12 cellular contexts compared by ENCODE assay signal in the genomic region with DNA sequence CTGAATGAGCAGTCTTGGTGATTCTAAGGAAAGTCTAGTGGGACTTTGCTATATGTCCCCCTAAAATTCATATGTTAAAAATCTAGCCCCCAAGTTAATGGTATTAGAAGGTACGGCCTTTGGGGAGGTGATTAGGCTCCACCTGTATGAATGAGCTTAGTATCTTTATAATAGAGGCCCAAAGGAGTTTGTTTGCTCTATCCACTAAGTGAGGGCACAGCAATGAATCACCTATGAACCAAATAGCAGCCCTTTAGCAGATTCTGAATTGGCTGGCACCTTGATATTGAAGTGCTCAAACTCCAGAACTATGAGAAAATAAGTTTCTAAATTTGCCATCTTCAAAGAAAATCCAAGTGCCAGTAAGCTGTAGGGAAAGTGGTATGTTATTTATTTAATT.
"Had no signal": no experiment of that assay in that cellular context is flagged by ENCODE, and none has a peak within 500 bp of the region (broad histone marks: within the 10 kb centered on the region; RNA-seq: fewer than 3 reads in every experiment).

No MANE protein-coding gene starts in this region.

- DNase-seq: activated CD4-positive, alpha-beta T cell treated with anti-CD3 and anti-CD28 coated beads for 36 hours; activated CD4-positive, alpha-beta T cell treated with anti-CD3 and anti-CD28 coated beads, Interleukin-2, amount 50 U/mL, for 48 hours; effector CD4-positive, alpha-beta T cell; immature natural killer cell; kidney glomerular epithelial cell; naive thymus-derived CD8-positive, alpha-beta T cell; spleen; stimulated activated CD8-positive, alpha-beta memory T cell treated with anti-CD3 and anti-CD28 coated beads, Interleukin-4, amount 100 ng/mL, for 48 hours; stimulated activated naive CD4-positive, alpha-beta T cell; thyroid gland had no signal

- H3K36me3 ChIP-seq: gastroesophageal sphincter, spleen, thyroid gland, vagina had no signal

- H3K27ac ChIP-seq: spleen, thyroid gland, vagina had no signal

- H3K27me3 ChIP-seq: gastroesophageal sphincter, spleen, thyroid gland, vagina had no signal

- H3K4me3 ChIP-seq: gastroesophageal sphincter, spleen, thyroid gland, vagina had no signal

- H3K4me1 ChIP-seq: spleen, thyroid gland, vagina had no signal

- H3K9me3 ChIP-seq: gastroesophageal sphincter, spleen, thyroid gland, vagina had no signal
